Comparison of ENCODE assay signal across 17 cellular contexts in genomic region chr22:42793848-42794405, GRCh38.
DNase-seq lines count a peak whose midpoint lies in the region; TF ChIP-seq lines count a peak whose summit lies in the region.
"Had no signal": no experiment of that assay in that cellular context is flagged by ENCODE, and none has a peak within 500 bp of the region (broad histone marks: within the 10 kb centered on the region; RNA-seq: fewer than 3 reads in every experiment).

No MANE protein-coding gene starts in this region.

- TF ChIP-seq POLR2A in prostate gland (IDR thresholded peaks at IDR 0.05): no peak

- H3K36me3 ChIP-seq in prostate gland (peaks cover 4 to 9% of the 10 kb centered on the region in 2 donors), smooth muscle cell (ENCODE audit: low read depth) (no peaks in the 10 kb centered on the region)

- H3K4me1 ChIP-seq in prostate gland (replicated peaks) (no peaks in the 10 kb centered on the region), smooth muscle cell (ENCODE audit: low read depth) (peaks cover 6% of the 10 kb centered on the region)

- H4K20me1 ChIP-seq in smooth muscle cell (ENCODE audit: low read depth): peaks cover 21% of the 10 kb centered on the region

- no peaks in the 10 kb centered on the region for H3F3A ChIP-seq in smooth muscle cell (ENCODE audit: low read depth)

- H2AFZ ChIP-seq in smooth muscle cell (ENCODE audit: low read depth): no peak overlapping the region

- H3K4me2 ChIP-seq in smooth muscle cell: no peak overlapping the region

- H3K27ac ChIP-seq in prostate gland: peak overlapping the region; percentile 68 to 74
- H3K27ac ChIP-seq in smooth muscle cell (ENCODE audit: low read depth): no peak overlapping the region

- H3K27me3 ChIP-seq in prostate gland (replicated peaks; ENCODE audit: insufficient read depth) (no peaks in the 10 kb centered on the region), smooth muscle cell (ENCODE audit: low read depth) (no peaks in the 10 kb centered on the region)
- H3K27me3 ChIP-seq: MG63 had no signal

- no peak for TF ChIP-seq CTCF in prostate gland (IDR thresholded peaks at IDR 0.05)
- no peak for TF ChIP-seq CTCF in smooth muscle cell (IDR thresholded peaks at IDR 0.05; ENCODE audit: borderline replicate concordance, insufficient read depth, poor library complexity, severe bottlenecking)

- H3K9ac ChIP-seq in smooth muscle cell (ENCODE audit: low read depth): no peak overlapping the region

- DNase-seq in AG20443 (ENCODE audit: low spot score) (peak; percentile 5), D341Med (ENCODE audit: low spot score) (peak; percentile 25), islet precursor cell (peak; percentile 51), prostate gland (ENCODE audit: low spot score) (no peak), smooth muscle cell (lab: John Stamatoyannopoulos, UW; ENCODE audit: unreplicated experiment) (no peak), cerebellar cortex (ENCODE audit: low spot score) (no peak), cerebellum (ENCODE audit: low spot score) (no peak), inferior parietal cortex (ENCODE audit: extremely low spot score) (no peak)
- DNase-seq: CD4-positive, CD25-positive, alpha-beta regulatory T cell; IMR-90; Karpas-422; MG63; NCI-H1092; NCI-H146; NCI-H2081; NCI-H510A treated with DMSO at 0.1 percent for 48 hours; SHP77 had no signal

- H3K4me3 ChIP-seq in prostate gland: no peak overlapping the region
- H3K4me3 ChIP-seq in smooth muscle cell: no peak overlapping the region
- H3K4me3 ChIP-seq: MG63 had no signal

- no peaks in the 10 kb centered on the region for H3K79me2 ChIP-seq in smooth muscle cell (ENCODE audit: low read depth)

- 78% methylated on average over 13 of the region's 15 CpGs for WGBS in prostate gland
- WGBS in smooth muscle cell (ENCODE audit: low lambda C conversion rate): 93% methylated on average over 9 of the region's 15 CpGs

- H3K9me3 ChIP-seq in prostate gland (no peaks in the 10 kb centered on the region), smooth muscle cell (replicated peaks; ENCODE audit: low read depth) (no peaks in the 10 kb centered on the region)
- H3K9me3 ChIP-seq: MG63 had no signal

- intact Hi-C loops in prostate gland (cut with DNase I): no loop called here

Comparison
In these comparisons a context has a peak if more than half of its experiments do, and no peak if none do; other contexts are left out.
1. DNase-seq: peak in AG20443 (single experiment), D341Med (single experiment) and islet precursor cell (single experiment); none in prostate gland (single experiment), smooth muscle cell (single experiment), cerebellar cortex (single experiment), cerebellum (single experiment) and inferior parietal cortex (single experiment).